ENCODE assay signal across 13 cellular contexts in the genomic region with DNA sequence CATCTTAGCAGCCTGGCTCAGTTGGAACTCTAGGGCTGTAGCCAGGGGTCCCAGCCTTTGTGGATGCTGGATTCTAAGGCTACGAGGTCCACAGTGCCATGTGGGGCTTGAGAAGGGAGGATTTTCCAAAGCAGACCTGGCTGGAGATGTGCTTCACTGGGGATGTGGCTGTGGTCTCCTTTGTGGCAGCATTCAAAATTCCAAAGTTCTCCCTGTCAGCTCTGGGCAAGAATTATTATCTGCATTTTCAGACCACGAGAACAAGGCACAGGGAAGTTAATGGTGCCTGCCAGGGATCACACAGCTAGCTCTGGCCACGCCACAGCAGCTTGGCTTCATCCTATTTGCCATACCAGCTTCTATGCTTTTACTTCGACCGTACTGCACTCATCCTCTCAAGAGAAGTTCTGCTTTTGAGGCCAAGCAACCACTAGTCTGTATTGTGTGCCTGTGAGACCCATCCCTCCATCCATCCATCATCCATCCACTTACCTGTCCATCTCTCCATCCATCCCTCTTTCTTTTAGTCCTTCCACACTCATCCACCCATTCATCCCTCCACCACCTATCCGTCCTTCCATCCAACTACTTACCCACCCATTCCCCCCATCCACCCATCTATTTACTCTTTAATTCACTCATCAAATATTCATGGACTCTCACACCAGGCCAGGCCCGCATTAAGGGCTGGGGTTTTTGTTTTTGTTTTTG.
DNase-seq lines count a peak whose midpoint lies in the region; ATAC-seq and TF ChIP-seq lines count a peak whose summit lies in the region.
"Had no signal": no experiment of that assay in that cellular context is flagged by ENCODE, and none has a peak within 500 bp of the region (broad histone marks: within the 10 kb centered on the region; RNA-seq: fewer than 3 reads in every experiment).

No MANE protein-coding gene starts in this region.

- 93% methylated on average over 7 of the region's 7 CpGs for WGBS in mammary epithelial cell (ENCODE audit: low coverage, missing lambda C conversion rate)
- whole genome bisulfite sequencing in transverse colon (ENCODE audit: low coverage in 1 of 2), 2 donors, result 86 to 94% methylated on average over 3 to 7 of the region's 7 CpGs

- H3K36me3 ChIP-seq in breast epithelium (no peaks in the 10 kb centered on the region), mammary epithelial cell (ENCODE audit: insufficient read depth, low read length) (no peaks in the 10 kb centered on the region), mucosa of rectum (ENCODE audit: control insufficient read depth in 2 of 2, insufficient read depth in 2 of 2, low read length in 2 of 2) (peaks cover 15 to 40% of the 10 kb centered on the region in 2 donors), transverse colon (peaks cover 0 to 5% (median 0%) of the 10 kb centered on the region in 4 donors)

- H3K79me2 ChIP-seq in mammary epithelial cell (ENCODE audit: insufficient read depth, low read length), result no peaks in the 10 kb centered on the region

- CTCF ChIA-PET in mammary epithelial cell (lab: Charles Lee; ENCODE audit: low non-redundant PET), result no interaction called here

- in situ Hi-C loops in mammary epithelial cell (cut with MboI; ENCODE audit: low sequenced_read_pairs in 2 of 2), result no loop called here
- in situ Hi-C loops in transverse colon (cut with MboI; ENCODE audit: low pct_ligation_motif_present in 1 of 4, low pct_unique_long_range_greater_than_20kb in 1 of 4, low sequenced_read_pairs in 3 of 4), result no loop called here

- no peaks in the 10 kb centered on the region for H4K20me1 ChIP-seq in mammary epithelial cell (ENCODE audit: insufficient read depth, low read length)

- H3K4me3 ChIP-seq in breast epithelium (no peak overlapping the region), mammary epithelial cell (replicated peaks in 1 of 3; ENCODE audit: insufficient read depth in 1 of 3, low read depth in 2 of 3, low read length in 3 of 3) (no peak overlapping the region), mucosa of rectum (ENCODE audit: low read length in 2 of 2) (no peak overlapping the region), transverse colon (no peak overlapping the region)

- H3K27ac ChIP-seq in breast epithelium, result peak overlapping the region; percentile 66 to 69
- no peak overlapping the region for H3K27ac ChIP-seq in mammary epithelial cell (ENCODE audit: insufficient read depth, low read depth, low read length)
- peak overlapping the region; percentile 45 to 54 for H3K27ac ChIP-seq in mucosa of rectum (ENCODE audit: low read depth in 2 of 2, low read length in 2 of 2)
- H3K27ac ChIP-seq in transverse colon, result peak overlapping the region; percentile 67 to 86 (median 76)

- no peak for TF ChIP-seq EP300 in transverse colon (IDR thresholded peaks at IDR 0.05; ENCODE audit: low read depth)

- dilution Hi-C loops in mammary epithelial cell (cut with HindIII; ENCODE audit: low sequenced_read_pairs), result loop anchor here (10.0 kb wide), 1 partner anchor 55 kb away; no protein-coding TSS in a partner anchor

- H3K9me3 ChIP-seq in breast epithelium (no peaks in the 10 kb centered on the region), mammary epithelial cell (replicated peaks; ENCODE audit: insufficient read depth, low read length) (no peaks in the 10 kb centered on the region), mucosa of rectum (ENCODE audit: control insufficient read depth in 2 of 2, low read length in 2 of 2) (no peaks in the 10 kb centered on the region), transverse colon (no peaks in the 10 kb centered on the region)

- TF ChIP-seq POLR2A in breast epithelium (IDR thresholded peaks at IDR 0.05), result no peak
- no peak for TF ChIP-seq POLR2A in transverse colon (IDR thresholded peaks at IDR 0.05)

- H3K27me3 ChIP-seq in breast epithelium (no peaks in the 10 kb centered on the region), mammary epithelial cell (ENCODE audit: insufficient read depth, low read length) (no peaks in the 10 kb centered on the region), mucosa of rectum (ENCODE audit: control insufficient read depth in 2 of 2, insufficient read depth in 2 of 2, low read length in 2 of 2) (no peaks in the 10 kb centered on the region), transverse colon (no peaks in the 10 kb centered on the region)

- no peak overlapping the region for H2AFZ ChIP-seq in mammary epithelial cell (ENCODE audit: low read depth, low read length)

- ATAC-seq in HG02763 (IDR thresholded peaks at IDR 0.05; ENCODE audit: unreplicated experiment) (no peak), GM18519 (IDR thresholded peaks at IDR 0.05; ENCODE audit: low FRiP score, unreplicated experiment) (no peak)
- ATAC-seq: HCT116 had no signal

- H3K9ac ChIP-seq in mammary epithelial cell (ENCODE audit: insufficient read depth, low read length), result no peak overlapping the region
- H3K9ac ChIP-seq in mucosa of rectum (ENCODE audit: low read depth in 1 of 2, low read length in 2 of 2), result no peak overlapping the region

- DNase-seq in breast epithelium (ENCODE audit: low spot score in 2 of 2), result no peak
- DNase-seq in mammary epithelial cell, result no peak
- peak; percentile 64 for DNase-seq in astrocyte of the hippocampus (ENCODE audit: low read depth, low spot score)
- no peak for DNase-seq in transverse colon
- no peak for DNase-seq in NOMO-1 (lab: John Stamatoyannopoulos, UW; ENCODE audit: unreplicated experiment in 2 of 2)
- DNase-seq: activated CD4-positive, alpha-beta T cell treated with anti-CD3 and anti-CD28 coated beads, Interleukin-2, amount 50 U/mL, for 1 hour; DMS79 treated with DMSO at 0.1 percent for 48 hours; mesendoderm; NCI-H2107 had no signal

- BruUV-seq in mammary epithelial cell (replicated peaks; lab: Mats Ljungman, UMichigan), result no TSS peak

- intact Hi-C loops in breast epithelium (cut with DNase I; ENCODE audit: low total_unique reads) (no loop called here), mammary epithelial cell (cut with micrococcal nuclease) (no loop called here), transverse colon (cut with DNase I; ENCODE audit: low total_unique reads) (no loop called here)

- no peak overlapping the region for H3K4me2 ChIP-seq in mammary epithelial cell (ENCODE audit: insufficient read depth, low read depth, low read length)

- TF ChIP-seq CTCF in breast epithelium (IDR thresholded peaks at IDR 0.05) (no peak), mammary epithelial cell (conservative IDR thresholded peaks at IDR 0.05 in 1 of 2, IDR thresholded peaks at IDR 0.05 in 1 of 2; ENCODE audit: extremely low read depth in 1 of 2, insufficient read depth in 1 of 2, low read depth in 1 of 2, low read length in 2 of 2) (no peak), transverse colon (IDR thresholded peaks at IDR 0.05) (no peak)

- H3K4me1 ChIP-seq in breast epithelium (peaks cover 0 to 15% of the 10 kb centered on the region in 2 donors), mammary epithelial cell (ENCODE audit: insufficient read depth, low read length) (peaks cover 19% of the 10 kb centered on the region), mucosa of rectum (ENCODE audit: control insufficient read depth in 2 of 2, insufficient read depth in 2 of 2, low read length in 2 of 2) (peaks cover 20 to 32% of the 10 kb centered on the region in 2 donors), transverse colon (peaks cover 35 to 68% (median 49%) of the 10 kb centered on the region in 4 donors)
